ENCODE assay signal across 8 cellular contexts in the genomic region with DNA sequence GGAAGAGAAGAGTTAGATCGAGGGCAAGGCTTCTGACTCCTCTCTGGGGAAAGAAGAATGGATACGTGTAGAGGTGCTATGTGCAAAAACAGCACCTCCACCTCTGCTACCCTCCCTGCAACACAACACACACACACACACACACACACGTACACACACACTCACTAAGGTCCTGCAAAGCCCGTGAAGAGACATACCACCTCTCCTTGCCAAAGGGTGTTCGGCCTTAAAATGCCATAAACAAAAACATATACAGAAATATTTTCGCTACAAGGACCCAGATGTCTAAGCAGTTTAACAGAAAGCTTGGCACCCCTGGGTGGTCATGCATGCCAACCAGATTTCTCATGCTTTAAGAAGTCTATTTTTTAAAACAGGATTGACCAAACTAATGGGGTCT. TPM values are rescaled to one million over a fixed set of nuclear protein-coding genes. Genes with fewer than 3 reads are reported as not detected.
DNase-seq lines count a peak whose midpoint lies in the region; ATAC-seq and TF ChIP-seq lines count a peak whose summit lies in the region.

No MANE protein-coding gene starts in this region.

- POLR2A ChIA-PET in A673 (lab: Charles Lee; ENCODE audit: low non-redundant PET), result no interaction called here
- POLR2A ChIA-PET in activated naive CD8-positive, alpha-beta T cell treated with anti-CD3 and anti-CD28 coated beads, Interleukin-2, amount 10 ng/mL, durations not matched to agents 7 days and 5 days (lab: Charles Lee), result interaction anchor here (0.7 to 3.3 kb wide), 4 partner anchors 12 to 52 kb away, joined by 3 to 25 read pairs (median 9); partner anchors contain the start of genes ALPK1 and AP1AR

- in situ Hi-C loops in GM23248 (cut with MboI), result no loop called here

- no peaks in the 10 kb centered on the region for H3F3A ChIP-seq in GM23248 (ENCODE audit: insufficient read depth)

- H3K4me2 ChIP-seq in GM23248 (ENCODE audit: unreplicated experiment), result peak overlapping the region; percentile 97

- H3K9me3 ChIP-seq in A673 (ENCODE audit: low read depth, low read length, poor library complexity, severe bottlenecking), result no peaks in the 10 kb centered on the region
- no peaks in the 10 kb centered on the region for H3K9me3 ChIP-seq in GM23248 (ENCODE audit: low read depth)
- no peaks in the 10 kb centered on the region for H3K9me3 ChIP-seq in lower lobe of right lung

- H2AFZ ChIP-seq in GM23248, result peak overlapping the region; percentile 99

- H3K4me3 Mint-ChIP-seq in activated naive CD8-positive, alpha-beta T cell treated with anti-CD3 and anti-CD28 coated beads, Interleukin-2, amount 10 ng/mL, durations not matched to agents 7 days and 5 days, result peak overlapping the region; percentile 92

- no TSS peak for BruUV-seq in A673 (replicated peaks; lab: Mats Ljungman, UMichigan)

- H3K9me3 Mint-ChIP-seq in activated naive CD8-positive, alpha-beta T cell treated with anti-CD3 and anti-CD28 coated beads, Interleukin-2, amount 10 ng/mL, durations not matched to agents 7 days and 5 days, result peaks cover 2% of the 10 kb centered on the region

- H3K27ac Mint-ChIP-seq in activated naive CD8-positive, alpha-beta T cell treated with anti-CD3 and anti-CD28 coated beads, Interleukin-2, amount 10 ng/mL, durations not matched to agents 7 days and 5 days, result peak overlapping the region; percentile 18

- peaks cover 13% of the 10 kb centered on the region for H3K4me1 ChIP-seq in A673 (ENCODE audit: insufficient read depth, low read length, poor library complexity, severe bottlenecking)
- 0 out of 2 replicates have a peak, but pooled peaks cover 6% of the 10 kb centered on the region for H3K4me1 ChIP-seq in GM23248 (ENCODE audit: insufficient read depth)
- H3K4me1 ChIP-seq in lower lobe of right lung, result peaks cover 31% of the 10 kb centered on the region

- CTCF ChIA-PET in A673 (lab: Charles Lee), result no interaction called here

- DNase-seq in A673 (ENCODE audit: low spot score) (no peak), GM23248 (peak; percentile 52), lower lobe of right lung (no peak), NCI-H345 treated with DMSO at 0.1 percent for 48 hours (lab: John Stamatoyannopoulos, UW; ENCODE audit: unreplicated experiment) (no peak), putamen (ENCODE audit: low spot score) (no peak), NCI-H128 (lab: John Stamatoyannopoulos, UW; ENCODE audit: unreplicated experiment) (no peak)
- DNase-seq in activated naive CD8-positive, alpha-beta T cell treated with anti-CD3 and anti-CD28 coated beads, Interleukin-2, amount 10 ng/mL, durations not matched to agents 7 days and 5 days, result no peak
- DNase-seq in stimulated activated naive CD4-positive, alpha-beta T cell treated with Interleukin-2 at 50 U/mL for 16 hours (lab: John Stamatoyannopoulos, UW), result no peak

- H3K36me3 ChIP-seq in A673 (ENCODE audit: insufficient read depth, low read length, poor library complexity, severe bottlenecking) (no peaks in the 10 kb centered on the region), GM23248 (ENCODE audit: low read depth) (no peaks in the 10 kb centered on the region), lower lobe of right lung (no peaks in the 10 kb centered on the region)

- H3K9me2 ChIP-seq in GM23248 (ENCODE audit: insufficient read depth), result no peaks in the 10 kb centered on the region

- no peak for ATAC-seq in activated naive CD8-positive, alpha-beta T cell treated with anti-CD3 and anti-CD28 coated beads, Interleukin-2, amount 10 ng/mL, durations not matched to agents 7 days and 5 days (ENCODE audit: low read depth)
- no peak for ATAC-seq in lower lobe of right lung

- no peaks in the 10 kb centered on the region for H3K27me3 Mint-ChIP-seq in activated naive CD8-positive, alpha-beta T cell treated with anti-CD3 and anti-CD28 coated beads, Interleukin-2, amount 10 ng/mL, durations not matched to agents 7 days and 5 days

- H3K27ac ChIP-seq in A673 (ENCODE audit: low read depth, low read length, poor library complexity, severe bottlenecking), result no peak overlapping the region
- H3K27ac ChIP-seq in GM23248, result no peak overlapping the region
- H3K27ac ChIP-seq in lower lobe of right lung, result peak overlapping the region; percentile 87

- H3K4me1 Mint-ChIP-seq in activated naive CD8-positive, alpha-beta T cell treated with anti-CD3 and anti-CD28 coated beads, Interleukin-2, amount 10 ng/mL, durations not matched to agents 7 days and 5 days, result peaks cover 56% of the 10 kb centered on the region

- H3K27me3 ChIP-seq in A673 (replicated peaks; ENCODE audit: insufficient read depth, low read depth, low read length, poor library complexity) (no peaks in the 10 kb centered on the region), GM23248 (replicated peaks; ENCODE audit: insufficient read depth) (no peaks in the 10 kb centered on the region), lower lobe of right lung (ENCODE audit: low read depth) (no peaks in the 10 kb centered on the region)

- H4K20me1 ChIP-seq in GM23248 (ENCODE audit: insufficient read depth), result no peaks in the 10 kb centered on the region

- TF ChIP-seq CTCF in A673 (conservative IDR thresholded peaks at IDR 0.05; ENCODE audit: low read depth, low read length), result no peak
- no peak for TF ChIP-seq CTCF in lower lobe of right lung (IDR thresholded peaks at IDR 0.05)

- 11% methylated on average over 6 of the region's 6 CpGs for WGBS in GM23248 (ENCODE audit: low coverage in 1 of 2, low lambda C conversion rate in 2 of 2, missing lambda C conversion rate in 2 of 2), 2 experiments

- peaks cover 41% of the 10 kb centered on the region for H3K79me2 ChIP-seq in GM23248 (ENCODE audit: insufficient read depth)

- peak overlapping the region; percentile 84 for H3K9ac ChIP-seq in GM23248

- peak overlapping the region; percentile 80 for H3K4me3 ChIP-seq in A673 (ENCODE audit: low read depth, low read length, poor library complexity, severe bottlenecking)
- peak overlapping the region; percentile 89 for H3K4me3 ChIP-seq in GM23248
- H3K4me3 ChIP-seq in lower lobe of right lung, result peak overlapping the region; percentile 89

- intact Hi-C loops in A673 (cut with micrococcal nuclease; ENCODE audit: unreplicated experiment) (no loop called here), lower lobe of right lung (cut with DNase I) (no loop called here)

- H3K36me3 Mint-ChIP-seq in activated naive CD8-positive, alpha-beta T cell treated with anti-CD3 and anti-CD28 coated beads, Interleukin-2, amount 10 ng/mL, durations not matched to agents 7 days and 5 days, result peaks cover 21% of the 10 kb centered on the region

RNA-seq across cellular contexts. Expression of gene TIFA, which starts 1.5 kb away (rescaled TPM):
- total RNA-seq in A673 (2021) (9.1 and 11.4 TPM in 2 replicates), lower lobe of right lung (11.5 TPM)
- 5.9 and 22.8 TPM in 2 replicates for total RNA-seq in GM23248 (2014; rRNA removed; shearing (Covaris generic))
- 13.1 and 13.3 TPM in 2 replicates for polyA plus RNA-seq in GM23248 (2016; fragmentation: Nextera tagmentation; extraction: Ambion mirVana)
- 10 to 100 TPM; 33.3 to 37.9 TPM for total RNA-seq in activated naive CD8-positive, alpha-beta T cell treated with anti-CD3 and anti-CD28 coated beads, Interleukin-2, amount 10 ng/mL, durations not matched to agents 7 days and 5 days

RNA-seq across cellular contexts. Expression of gene ALPK1, which starts 13.0 kb away (rescaled TPM):
- total RNA-seq in A673 (2021) (11.8 and 17.3 TPM in 2 replicates), lower lobe of right lung (40.1 TPM)
- 7.9 and 8.6 TPM in 2 replicates for total RNA-seq in GM23248 (2014; rRNA removed; shearing (Covaris generic))
- 7.3 and 7.7 TPM in 2 replicates for polyA plus RNA-seq in GM23248 (2016; fragmentation: Nextera tagmentation; extraction: Ambion mirVana)
- 10 to 100 TPM; 20.9 to 26.0 TPM for total RNA-seq in activated naive CD8-positive, alpha-beta T cell treated with anti-CD3 and anti-CD28 coated beads, Interleukin-2, amount 10 ng/mL, durations not matched to agents 7 days and 5 days

RNA-seq across cellular contexts. Expression of gene AP1AR, which starts 52.6 kb away (rescaled TPM):
- total RNA-seq in A673 (2021), result 24.9 and 30.0 TPM in 2 replicates
- 17.2 and 21.3 TPM in 2 replicates for total RNA-seq in GM23248 (2014; rRNA removed; shearing (Covaris generic))
- polyA plus RNA-seq in GM23248 (2016; fragmentation: Nextera tagmentation; extraction: Ambion mirVana), result 20.4 and 21.7 TPM in 2 replicates
- 10 to 100 TPM; 14.3 to 18.2 TPM for total RNA-seq in activated naive CD8-positive, alpha-beta T cell treated with anti-CD3 and anti-CD28 coated beads, Interleukin-2, amount 10 ng/mL, durations not matched to agents 7 days and 5 days
- 15.0 TPM for total RNA-seq in lower lobe of right lung
